20 cellular contexts compared by ENCODE assay signal in genomic region chrX:97109730-97110129, GRCh38.
DNase-seq lines count a peak whose midpoint lies in the region; ATAC-seq, FAIRE-seq and TF ChIP-seq lines count a peak whose summit lies in the region.
"Had no signal": no experiment of that assay in that cellular context is flagged by ENCODE, and none has a peak within 500 bp of the region (broad histone marks: within the 10 kb centered on the region; RNA-seq: fewer than 3 reads in every experiment).

No MANE protein-coding gene starts in this region.

- peak; percentile 75 for ATAC-seq in HCT116
- no peak for ATAC-seq in stimulated activated memory B cell treated with anti-CD40 and anti-IgM and Interleukin-4, amounts not matched to agents 10 μg/mL and 1 μg/mL and 100 μg/mL, for 72 hours

- peaks cover 10 to 15% of the 10 kb centered on the region in 2 experiments; a peak in 2 of 4 replicates for H3K4me1 ChIP-seq in HCT116 (ENCODE audit: control insufficient read depth in 1 of 2, insufficient read depth in 2 of 2, low read length in 2 of 2)
- no peaks in the 10 kb centered on the region for H3K4me1 ChIP-seq in small intestine (ENCODE audit: control insufficient read depth in 2 of 2, insufficient read depth in 1 of 2, low read depth in 1 of 2, low read length in 1 of 2)
- no peaks in the 10 kb centered on the region for H3K4me1 ChIP-seq in mammary epithelial cell (ENCODE audit: insufficient read depth, low read length)
- H3K4me1 ChIP-seq: BE2C, Caco-2 had no signal

- intact Hi-C loops in HCT116 (cut with micrococcal nuclease) (no loop called here), mammary epithelial cell (cut with micrococcal nuclease) (no loop called here)

- H4K20me1 ChIP-seq in HCT116 (ENCODE audit: insufficient read depth) (no peaks in the 10 kb centered on the region), mammary epithelial cell (ENCODE audit: insufficient read depth, low read length) (no peaks in the 10 kb centered on the region)

- H3K9me3 Mint-ChIP-seq in stimulated activated memory B cell treated with anti-CD40 and anti-IgM and Interleukin-4, amounts not matched to agents 10 μg/mL and 1 μg/mL and 100 μg/mL, for 72 hours, result no peaks in the 10 kb centered on the region
- H3K9me3 Mint-ChIP-seq: CD4-positive, CD25-positive, alpha-beta regulatory T cell; CD8-positive, alpha-beta memory T cell had no signal

- POLR2A ChIA-PET in HCT116 (lab: Charles Lee), result no interaction called here

- no peak overlapping the region for H3K27ac Mint-ChIP-seq in stimulated activated memory B cell treated with anti-CD40 and anti-IgM and Interleukin-4, amounts not matched to agents 10 μg/mL and 1 μg/mL and 100 μg/mL, for 72 hours
- H3K27ac Mint-ChIP-seq: CD4-positive, CD25-positive, alpha-beta regulatory T cell; CD8-positive, alpha-beta memory T cell had no signal

- no peaks in the 10 kb centered on the region for H3K4me1 Mint-ChIP-seq in stimulated activated memory B cell treated with anti-CD40 and anti-IgM and Interleukin-4, amounts not matched to agents 10 μg/mL and 1 μg/mL and 100 μg/mL, for 72 hours
- H3K4me1 Mint-ChIP-seq: CD8-positive, alpha-beta memory T cell had no signal

- no peaks in the 10 kb centered on the region for H3K9me2 ChIP-seq in HCT116 (ENCODE audit: insufficient read depth)

- 22 to 82% (median 42%) methylated on average over 1 of the region's 1 CpG for WGBS in small intestine, 3 donors
- 46% methylated on average over 1 of the region's 1 CpG for WGBS in mammary epithelial cell (ENCODE audit: low coverage, missing lambda C conversion rate)

- in situ Hi-C loops in mammary epithelial cell (cut with MboI; ENCODE audit: low sequenced_read_pairs in 2 of 2), result no loop called here

- dilution Hi-C loops in mammary epithelial cell (cut with HindIII; ENCODE audit: low sequenced_read_pairs), result no loop called here

- H3K79me2 ChIP-seq in HCT116 (ENCODE audit: insufficient read depth, low read length) (no peaks in the 10 kb centered on the region), mammary epithelial cell (ENCODE audit: insufficient read depth, low read length) (no peaks in the 10 kb centered on the region)

- no peaks in the 10 kb centered on the region for H3K36me3 Mint-ChIP-seq in stimulated activated memory B cell treated with anti-CD40 and anti-IgM and Interleukin-4, amounts not matched to agents 10 μg/mL and 1 μg/mL and 100 μg/mL, for 72 hours
- H3K36me3 Mint-ChIP-seq: CD4-positive, CD25-positive, alpha-beta regulatory T cell had no signal

- H3K36me3 ChIP-seq in HCT116 (ENCODE audit: control insufficient read depth in 1 of 2, insufficient read depth in 2 of 2, low read length in 2 of 2), result no peaks in the 10 kb centered on the region
- no peaks in the 10 kb centered on the region for H3K36me3 ChIP-seq in small intestine (ENCODE audit: control insufficient read depth in 2 of 2, insufficient read depth in 2 of 2, low read length in 2 of 2)
- H3K36me3 ChIP-seq in mammary epithelial cell (ENCODE audit: insufficient read depth, low read length), result no peaks in the 10 kb centered on the region
- H3K36me3 ChIP-seq: BE2C, HAP-1 had no signal

- TF ChIP-seq CTCF in HCT116 (IDR thresholded peaks at IDR 0.05 in 2 of 3, conservative IDR thresholded peaks at IDR 0.05 in 1 of 3; ENCODE audit: borderline replicate concordance in 1 of 3, insufficient read depth in 1 of 3, low read depth in 2 of 3, low read length in 2 of 3) (no peak), epithelial cell of esophagus (IDR thresholded peaks at IDR 0.05; ENCODE audit: insufficient read depth, low read depth, low read length, missing control alignments) (no peak), mammary epithelial cell (conservative IDR thresholded peaks at IDR 0.05 in 1 of 2, IDR thresholded peaks at IDR 0.05 in 1 of 2; ENCODE audit: extremely low read depth in 1 of 2, insufficient read depth in 1 of 2, low read depth in 1 of 2, low read length in 2 of 2) (no peak)

- FAIRE-seq in small intestine (lab: Jason Lieb, UNC), result peak; percentile 51
- FAIRE-seq: A204.1, GM12892, GM18507 had no signal

- H3K9ac ChIP-seq in HCT116 (ENCODE audit: low read length) (no peak overlapping the region), mammary epithelial cell (ENCODE audit: insufficient read depth, low read length) (no peak overlapping the region)
- H3K9ac ChIP-seq: GM23248 had no signal

- TF ChIP-seq RAD21 in HCT116 (IDR thresholded peaks at IDR 0.05; ENCODE audit: low read depth), result no peak; the same call in 1 of the 2 replicates

- no peak for TF ChIP-seq POLR2A in HCT116 (IDR thresholded peaks at IDR 0.05; ENCODE audit: borderline replicate concordance, extremely low read depth, insufficient read depth, insufficient read length)

- H3K27ac ChIP-seq in HCT116 (ENCODE audit: low read depth, low read length) (peak overlapping the region; percentile 55; the same call in 1 of the 2 replicates), small intestine (ENCODE audit: low read depth in 1 of 2, low read length in 1 of 2) (no peak overlapping the region), mammary epithelial cell (ENCODE audit: insufficient read depth, low read depth, low read length) (no peak overlapping the region)
- H3K27ac ChIP-seq: GM23248 had no signal

- H3K4me3 ChIP-seq in HCT116 (replicated peaks in 1 of 2; ENCODE audit: low read depth in 1 of 2, low read length in 2 of 2) (no peak overlapping the region), epithelial cell of esophagus (ENCODE audit: low read length) (no peak overlapping the region), small intestine (ENCODE audit: low read depth in 1 of 2, low read length in 2 of 2) (no peak overlapping the region), mammary epithelial cell (replicated peaks in 1 of 3; ENCODE audit: insufficient read depth in 1 of 3, low read depth in 2 of 3, low read length in 3 of 3) (no peak overlapping the region)
- H3K4me3 ChIP-seq: GM23248, HAP-1 had no signal

- H3K27me3 Mint-ChIP-seq in stimulated activated memory B cell treated with anti-CD40 and anti-IgM and Interleukin-4, amounts not matched to agents 10 μg/mL and 1 μg/mL and 100 μg/mL, for 72 hours, result no peaks in the 10 kb centered on the region
- H3K27me3 Mint-ChIP-seq: CD4-positive, CD25-positive, alpha-beta regulatory T cell; CD8-positive, alpha-beta memory T cell had no signal

- H2AFZ ChIP-seq in HCT116 (ENCODE audit: low read depth, low read length, poor library complexity, severe bottlenecking), result no peak overlapping the region
- no peak overlapping the region for H2AFZ ChIP-seq in mammary epithelial cell (ENCODE audit: low read depth, low read length)
- H2AFZ ChIP-seq: GM23248 had no signal

- RAD21 ChIA-PET in HCT116 (lab: Charles Lee; ENCODE audit: low non-redundant PET in 1 of 2, low total read pairs in 2 of 2, uncharacterized antibody in 2 of 2, unreplicated experiment in 2 of 2), result no interaction called here

- peak; percentile 19 for DNase-seq in HCT116 (ENCODE audit: low read depth, low spot score)
- peak; percentile 20 for DNase-seq in epithelial cell of esophagus (ENCODE audit: low read depth)
- no peak for DNase-seq in small intestine
- no peak for DNase-seq in mammary epithelial cell
- no peak for DNase-seq in medulla oblongata (ENCODE audit: extremely low spot score)
- DNase-seq: ACHN; BE2C; C1 segment of cervical spinal cord; Caco-2; CD4-positive, CD25-positive, alpha-beta regulatory T cell; CD8-positive, alpha-beta memory T cell; DMS153; DMS79; GDM1; GM23248 had no signal

- BruUV-seq in HCT116 (replicated peaks; lab: Mats Ljungman, UMichigan) (no TSS peak), mammary epithelial cell (replicated peaks; lab: Mats Ljungman, UMichigan) (no TSS peak)

- H3K27me3 ChIP-seq in HCT116 (ENCODE audit: insufficient read depth, low read length) (no peaks in the 10 kb centered on the region), small intestine (ENCODE audit: control insufficient read depth in 2 of 2, insufficient read depth in 2 of 2, low read length in 2 of 2) (no peaks in the 10 kb centered on the region), mammary epithelial cell (ENCODE audit: insufficient read depth, low read length) (no peaks in the 10 kb centered on the region)
- H3K27me3 ChIP-seq: BE2C had no signal

- no peak overlapping the region for H3K4me3 Mint-ChIP-seq in stimulated activated memory B cell treated with anti-CD40 and anti-IgM and Interleukin-4, amounts not matched to agents 10 μg/mL and 1 μg/mL and 100 μg/mL, for 72 hours
- H3K4me3 Mint-ChIP-seq: CD4-positive, CD25-positive, alpha-beta regulatory T cell; CD8-positive, alpha-beta memory T cell had no signal

- H3K4me2 ChIP-seq in HCT116 (ENCODE audit: low read length) (0 out of 2 replicates have a peak overlapping the region, but pooled peaks have one; percentile 13), mammary epithelial cell (ENCODE audit: insufficient read depth, low read depth, low read length) (no peak overlapping the region)

- H3K9me3 ChIP-seq in HCT116 (ENCODE audit: control insufficient read depth in 1 of 2, insufficient read depth in 1 of 2, low read depth in 1 of 2, low read length in 2 of 2) (no peaks in the 10 kb centered on the region), small intestine (ENCODE audit: control insufficient read depth, low read depth) (no peaks in the 10 kb centered on the region), mammary epithelial cell (replicated peaks; ENCODE audit: insufficient read depth, low read length) (no peaks in the 10 kb centered on the region)
- H3K9me3 ChIP-seq: BE2C, Caco-2, HAP-1 had no signal

- CTCF ChIA-PET in HCT116 (lab: Charles Lee), result no interaction called here
- CTCF ChIA-PET in mammary epithelial cell (lab: Charles Lee; ENCODE audit: low non-redundant PET), result no interaction called here

TF ChIP-seq in HCT116, 20 proteins besides CTCF, POLR2A, EP300 and RAD21 (continues in another document):
- TF ChIP-seq JUND (IDR thresholded peaks at IDR 0.05), result peak; percentile 64
- no peak for TF ChIP-seq EGR1 (IDR thresholded peaks at IDR 0.05; ENCODE audit: low read depth)
- no peak for TF ChIP-seq TCF7L2 (IDR thresholded peaks at IDR 0.05; ENCODE audit: borderline replicate concordance, extremely low read depth, insufficient read depth, insufficient read length)
- no peak for TF ChIP-seq ZNF274 (IDR thresholded peaks at IDR 0.05; ENCODE audit: low read depth, low read length)
- TF ChIP-seq ZBTB33 (IDR thresholded peaks at IDR 0.05; ENCODE audit: extremely low read depth, insufficient replicate concordance, low read length), result no peak

Comparison
In these comparisons a context has a peak if more than half of its experiments do, and no peak if none do; other contexts are left out.
1. DNase-seq: peak in HCT116 (single experiment) and epithelial cell of esophagus (single experiment); none in small intestine (single experiment), mammary epithelial cell (single experiment) and medulla oblongata (single experiment).